Comparison of ENCODE assay signal across 8 cellular contexts in genomic region chr15:100879461-100880138, GRCh38. TPM values are rescaled to one million over a fixed set of nuclear protein-coding genes. Genes with fewer than 3 reads are reported as not detected.
DNase-seq lines count a peak whose midpoint lies in the region; ATAC-seq and TF ChIP-seq lines count a peak whose summit lies in the region.

ALDH1A3 (plus strand) TSS chr15:100879831; CDS start chr15:100879908, 77 bp downstream.

- no peaks in the 10 kb centered on the region for H3K36me3 Mint-ChIP-seq in activated CD4-positive, alpha-beta memory T cell treated with anti-CD3 and anti-CD28 coated beads for 36 hours

- no peaks in the 10 kb centered on the region for H3K9me3 Mint-ChIP-seq in activated CD4-positive, alpha-beta memory T cell treated with anti-CD3 and anti-CD28 coated beads for 36 hours

- H3K27ac ChIP-seq in foreskin keratinocyte (peak within 1 kb of the TSS; percentile 84), parathyroid adenoma (no peak within 1 kb of the TSS)

- H2AFZ ChIP-seq in parathyroid adenoma = peak within 1 kb of the TSS; percentile 66

- no peaks in the 10 kb centered on the region for H3K79me2 ChIP-seq in parathyroid adenoma

- peaks cover 9% of the 10 kb centered on the region for H3K4me1 Mint-ChIP-seq in activated CD4-positive, alpha-beta memory T cell treated with anti-CD3 and anti-CD28 coated beads for 36 hours (ENCODE audit: low read depth)

- intact Hi-C loops in activated CD4-positive, alpha-beta memory T cell treated with anti-CD3 and anti-CD28 coated beads for 36 hours (cut with micrococcal nuclease) = no loop called here

- POLR2A ChIA-PET in activated CD4-positive, alpha-beta memory T cell treated with anti-CD3 and anti-CD28 coated beads for 36 hours (lab: Charles Lee) = no interaction called here

- peak within 1 kb of the TSS; percentile 58 for H3K4me2 ChIP-seq in parathyroid adenoma (ENCODE audit: low read length)

- peak within 1 kb of the TSS; percentile 45 for H3K4me3 ChIP-seq in HFF-Myc (replicated peaks; ENCODE audit: low read depth, low read length)
- H3K4me3 ChIP-seq in parathyroid adenoma (ENCODE audit: low read depth, low read length) = peak within 1 kb of the TSS; percentile 31

- CTCF ChIA-PET in activated CD4-positive, alpha-beta memory T cell treated with anti-CD3 and anti-CD28 coated beads for 36 hours (lab: Charles Lee) = interaction anchor here (0.6 kb wide), 1 partner anchor 383 kb away, joined by 4 read pairs; no protein-coding TSS in a partner anchor

- no peaks in the 10 kb centered on the region for H3K27me3 ChIP-seq in foreskin keratinocyte
- no peaks in the 10 kb centered on the region for H3K27me3 ChIP-seq in parathyroid adenoma (ENCODE audit: control insufficient read depth, insufficient read depth, low read length)

- peaks cover 11% of the 10 kb centered on the region for H3K4me1 ChIP-seq in foreskin keratinocyte
- no peaks in the 10 kb centered on the region for H3K4me1 ChIP-seq in parathyroid adenoma

- no peaks in the 10 kb centered on the region for H3K9me3 ChIP-seq in parathyroid adenoma (ENCODE audit: control insufficient read depth, low read length)

- peak; percentile 78 for ATAC-seq in foreskin keratinocyte

- peaks cover 61% of the 10 kb centered on the region for H3K27me3 Mint-ChIP-seq in activated CD4-positive, alpha-beta memory T cell treated with anti-CD3 and anti-CD28 coated beads for 36 hours

- no peak for TF ChIP-seq CTCF in HFF-Myc (IDR thresholded peaks at IDR 0.05; ENCODE audit: low read depth, low read length, missing control alignments)
- TF ChIP-seq CTCF in foreskin keratinocyte (conservative IDR thresholded peaks at IDR 0.05) = no peak
- TF ChIP-seq CTCF in parathyroid adenoma (IDR thresholded peaks at IDR 0.05) = no peak

- no peaks in the 10 kb centered on the region for H3K36me3 ChIP-seq in parathyroid adenoma (ENCODE audit: control insufficient read depth, insufficient read depth, low read length)

- no peak within 1 kb of the TSS for H3K9ac ChIP-seq in parathyroid adenoma

- peak within 1 kb of the TSS; percentile 41 for H3K4me3 Mint-ChIP-seq in activated CD4-positive, alpha-beta memory T cell treated with anti-CD3 and anti-CD28 coated beads for 36 hours

- H3K27ac Mint-ChIP-seq in activated CD4-positive, alpha-beta memory T cell treated with anti-CD3 and anti-CD28 coated beads for 36 hours = no peak within 1 kb of the TSS

- DNase-seq in ELR (ENCODE audit: low read depth) = peak; percentile 80
- no peak for DNase-seq in HFF-Myc (ENCODE audit: extremely low read depth, low read depth)
- no peak for DNase-seq in activated CD4-positive, alpha-beta memory T cell treated with anti-CD3 and anti-CD28 coated beads for 36 hours
- no peak for DNase-seq in foreskin keratinocyte
- DNase-seq in DMS153 treated with DMSO at 0.1 percent for 48 hours (lab: John Stamatoyannopoulos, UW; ENCODE audit: unreplicated experiment) = no peak
- DNase-seq in NCI-H2081 treated with DMSO at 0.1 percent for 48 hours (lab: John Stamatoyannopoulos, UW) = no peak
- no peak for DNase-seq in Ammon's horn (ENCODE audit: low spot score)

RNA-seq across cellular contexts. Expression of gene ALDH1A3, which starts in this region (rescaled TPM):
- total RNA-seq in activated CD4-positive, alpha-beta memory T cell treated with anti-CD3 and anti-CD28 coated beads for 36 hours = not detected
- total RNA-seq in foreskin keratinocyte = 134 and 232 TPM in 2 replicates
- polyA plus RNA-seq in foreskin keratinocyte = 62.7 and 92.3 TPM in 2 replicates

Comparison
In these comparisons a context has a peak if more than half of its experiments do, and no peak if none do; other contexts are left out.
1. RNA of gene ALDH1A3 (total RNA-seq): 134 to 232 TPM in foreskin keratinocyte; not detected in activated CD4-positive, alpha-beta memory T cell treated with anti-CD3 and anti-CD28 coated beads for 36 hours; every median in the first group is over 100 times any median in the second.